ENCODE assay signal across 12 cellular contexts in genomic region chr17:50893183-50893993, GRCh38.
DNase-seq lines count a peak whose midpoint lies in the region; ATAC-seq and TF ChIP-seq lines count a peak whose summit lies in the region.
"Had no signal": no experiment of that assay in that cellular context is flagged by ENCODE, and none has a peak within 500 bp of the region (broad histone marks: within the 10 kb centered on the region; RNA-seq: fewer than 3 reads in every experiment).

No MANE protein-coding gene starts in this region.

- peak; percentile 39 for DNase-seq in ELR (ENCODE audit: low read depth)
- peak; percentile 91 for DNase-seq in globus pallidus (ENCODE audit: low spot score)
- DNase-seq in pons (ENCODE audit: low spot score): peak; percentile 94
- no peak for DNase-seq in NCI-H510A treated with DMSO at 0.1 percent for 48 hours (lab: John Stamatoyannopoulos, UW)
- no peak for DNase-seq in iPS-NIHi11 (ENCODE audit: low spot score)
- no peak for DNase-seq in D341Med (ENCODE audit: low spot score)
- DNase-seq: activated gamma-delta T cell, DND-41, immature natural killer cell, KBM-7 had no signal

- ATAC-seq in SK-N-SH treated with all-trans-retinoic acid at 6 μM for 48 hours (peak; percentile 31), GM19395 (IDR thresholded peaks at IDR 0.05; ENCODE audit: unreplicated experiment) (no peak)

TF ChIP-seq in SK-N-SH treated with all-trans-retinoic acid at 6 μM for 48 hours, 23 proteins besides CTCF, POLR2A, EP300 and RAD21:
- no peak for TF ChIP-seq ISL1 (CRISPR knock-in tag; IDR thresholded peaks at IDR 0.05)

Comparison
In these comparisons a context has a peak if more than half of its experiments do, and no peak if none do; other contexts are left out.
1. DNase-seq: peak in ELR (single experiment), globus pallidus (single experiment) and pons (single experiment); none in NCI-H510A treated with DMSO at 0.1 percent for 48 hours (single experiment), iPS-NIHi11 (single experiment) and D341Med (single experiment).